1 cellular context compared by ENCODE assay signal in the genomic region with DNA sequence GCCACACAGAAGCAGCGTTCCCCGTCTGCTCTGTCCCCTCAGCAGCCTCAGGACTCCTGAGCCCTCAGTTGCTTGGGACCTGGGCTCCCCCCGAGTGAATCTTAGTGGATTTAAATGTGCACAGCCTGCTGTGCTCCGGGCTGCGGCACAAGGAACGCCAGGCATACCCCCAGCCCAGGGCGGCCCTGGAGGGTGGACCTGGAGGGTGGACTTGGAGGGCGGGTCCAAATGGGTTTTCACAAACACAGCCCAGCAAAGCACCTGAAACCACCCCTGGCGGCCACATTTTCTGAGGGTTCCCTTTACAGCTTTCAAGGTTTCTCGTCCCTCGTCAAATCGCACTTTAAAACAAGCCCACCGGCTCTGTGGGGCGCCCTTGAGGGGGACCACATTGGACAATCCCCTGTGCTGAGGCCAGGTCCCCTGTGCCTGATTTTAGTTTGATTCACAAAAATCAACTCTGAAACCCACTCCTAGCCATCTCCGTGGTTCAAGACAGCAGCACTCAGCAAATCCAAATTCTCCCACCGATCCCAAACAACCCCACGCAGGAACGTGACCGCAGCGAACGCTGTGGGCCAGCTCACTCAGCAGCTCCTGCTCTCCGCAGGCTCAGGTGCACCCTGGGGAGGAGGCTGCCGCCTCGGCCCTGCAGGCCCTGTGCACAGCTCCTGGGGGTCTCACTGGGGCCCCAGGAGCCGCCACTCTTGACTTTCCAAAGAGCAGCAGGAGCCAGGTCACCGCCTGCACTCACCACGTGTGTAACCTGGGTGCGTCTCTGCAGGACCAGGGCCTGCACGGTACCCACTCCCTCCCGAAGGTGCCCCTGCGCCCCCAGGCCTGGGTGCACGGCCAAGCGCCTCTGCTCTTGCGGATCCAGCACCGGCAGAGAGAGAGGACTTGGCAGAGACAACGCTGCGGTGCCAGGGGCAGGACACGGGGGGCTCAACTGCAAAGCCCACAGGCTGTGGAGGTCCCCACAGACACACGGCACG.
TF ChIP-seq lines count a peak whose summit lies in the region.

No MANE protein-coding gene starts in this region.

TF ChIP-seq in H1, 55 proteins besides CTCF, POLR2A, EP300 and RAD21:
- TF ChIP-seq CEBPB (IDR thresholded peaks at IDR 0.05; ENCODE audit: low read depth, low read length) (no peak), CHD1 (IDR thresholded peaks at IDR 0.05; ENCODE audit: low read depth, low read length) (no peak), PHF8 (conservative IDR thresholded peaks at IDR 0.05; ENCODE audit: low read depth, low read length) (no peak), YY1 (IDR thresholded peaks at IDR 0.05; ENCODE audit: low read depth, low read length) (no peak), SIX5 (IDR thresholded peaks at IDR 0.05; ENCODE audit: low read depth, low read length) (no peak), SRF (IDR thresholded peaks at IDR 0.05; ENCODE audit: low read depth, low read length) (no peak), BCL11A (IDR thresholded peaks at IDR 0.05; ENCODE audit: low read depth in 2 of 2, low read length in 2 of 2) (no peak), ASH2L (IDR thresholded peaks at IDR 0.05; ENCODE audit: low read length) (no peak), GABPA (IDR thresholded peaks at IDR 0.05; ENCODE audit: borderline replicate concordance, insufficient read depth, low read length) (no peak), SIRT6 (IDR thresholded peaks at IDR 0.05; ENCODE audit: low read length) (no peak), BACH1 (IDR thresholded peaks at IDR 0.05; ENCODE audit: low read length) (no peak), RFX5 (IDR thresholded peaks at IDR 0.05; ENCODE audit: borderline replicate concordance, low read depth, low read length) (no peak), TBP (IDR thresholded peaks at IDR 0.05; ENCODE audit: low read depth, low read length) (no peak), POLR2AphosphoS5 (IDR thresholded peaks at IDR 0.05; ENCODE audit: low read depth, low read length) (no peak), TCF12 (IDR thresholded peaks at IDR 0.05; ENCODE audit: low read depth, low read length) (no peak), SIN3A (conservative IDR thresholded peaks at IDR 0.05 in 1 of 2, IDR thresholded peaks at IDR 0.05 in 1 of 2; ENCODE audit: low read depth in 1 of 2, low read length in 2 of 2) (no peak)
- TF ChIP-seq, protein P1, sequence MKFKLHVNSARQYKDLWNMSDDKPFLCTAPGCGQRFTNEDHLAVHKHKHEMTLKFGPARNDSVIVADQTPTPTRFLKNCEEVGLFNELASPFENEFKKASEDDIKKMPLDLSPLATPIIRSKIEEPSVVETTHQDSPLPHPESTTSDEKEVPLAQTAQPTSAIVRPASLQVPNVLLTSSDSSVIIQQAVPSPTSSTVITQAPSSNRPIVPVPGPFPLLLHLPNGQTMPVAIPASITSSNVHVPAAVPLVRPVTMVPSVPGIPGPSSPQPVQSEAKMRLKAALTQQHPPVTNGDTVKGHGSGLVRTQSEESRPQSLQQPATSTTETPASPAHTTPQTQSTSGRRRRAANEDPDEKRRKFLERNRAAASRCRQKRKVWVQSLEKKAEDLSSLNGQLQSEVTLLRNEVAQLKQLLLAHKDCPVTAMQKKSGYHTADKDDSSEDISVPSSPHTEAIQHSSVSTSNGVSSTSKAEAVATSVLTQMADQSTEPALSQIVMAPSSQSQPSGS (IDR thresholded peaks at IDR 0.05; ENCODE audit: low read length): no peak
- TF ChIP-seq, protein P2, sequence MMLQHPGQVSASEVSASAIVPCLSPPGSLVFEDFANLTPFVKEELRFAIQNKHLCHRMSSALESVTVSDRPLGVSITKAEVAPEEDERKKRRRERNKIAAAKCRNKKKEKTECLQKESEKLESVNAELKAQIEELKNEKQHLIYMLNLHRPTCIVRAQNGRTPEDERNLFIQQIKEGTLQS (IDR thresholded peaks at IDR 0.05; ENCODE audit: insufficient read depth, low read depth, low read length): no peak
TF ChIP-seq in H1: peak in this region for 0.
